ENCODE assay signal across 8 cellular contexts in genomic region chr19:34772697-34773554, GRCh38. TPM values are rescaled to one million over a fixed set of nuclear protein-coding genes. Genes with fewer than 3 reads are reported as not detected.
A peak's percentile ranks its signal among the peaks of the same experiment; 100 is the strongest.
DNase-seq lines count a peak whose midpoint lies in the region; ATAC-seq and TF ChIP-seq lines count a peak whose summit lies in the region.

TSS of gene ZNF599 (minus strand) at chr19:34773215. CDS start at chr19:34772841, 374 bp downstream.

- no peak for TF ChIP-seq CTCF in AG04450 (IDR thresholded peaks at IDR 0.05; ENCODE audit: low read depth, low read length)

- peaks cover 12% of the 10 kb centered on the region for H3K9me3 ChIP-seq in AG04450 (ENCODE audit: control insufficient read depth, insufficient read depth, low read length)

- peak within 1 kb of the TSS; percentile 89 for H3K4me3 ChIP-seq in AG04450 (ENCODE audit: low read depth, low read length)

- no peaks in the 10 kb centered on the region for H3K27me3 ChIP-seq in AG04450 (ENCODE audit: control insufficient read depth, insufficient read depth, low read length)

- peak within 1 kb of the TSS; percentile 78 for H3K27ac ChIP-seq in AG04450 (ENCODE audit: low read depth, low read length)

- POLR2A ChIA-PET in AG04450 (lab: Yijun Ruan, JAX) = interaction anchor here (0.8 to 1.2 kb wide), 3 partner anchors 39 to 154 kb away, joined by 3 to 5 read pairs (median 3); partner anchors contain the start of genes SCGB2B2, ZNF181, ZNF30 and ZNF302

- DNase-seq in AG04450 (ENCODE audit: low read depth, low spot score) = peak; percentile 77
- DNase-seq in NCI-H2196 (lab: John Stamatoyannopoulos, UW; ENCODE audit: unreplicated experiment) = peak; percentile 93
- DNase-seq in activated CD4-positive, alpha-beta T cell treated with anti-CD3 and anti-CD28 coated beads for 4 hours = peak; percentile 86 to 88
- DNase-seq in dedifferentiated amniotic fluid mesenchymal stem cell (ENCODE audit: extremely low spot score) = peak; percentile 87
- DNase-seq in left kidney (ENCODE audit: low read depth, low spot score) = peak; percentile 98
- peak; percentile 89 for DNase-seq in stimulated activated CD4-positive, alpha-beta T cell treated with anti-CD3 and anti-CD28 coated beads, Interleukin-1b, Interleukin-23, amount 100 ng/mL, for 48 hours

- CTCF ChIA-PET in AG04450 (lab: Charles Lee) = interaction anchor here (2.5 kb wide), 1 partner anchor 60 kb away, joined by 9 read pairs; no protein-coding TSS in a partner anchor

- ATAC-seq in GM18868 (IDR thresholded peaks at IDR 0.05; ENCODE audit: unreplicated experiment) = peak; percentile 99
- ATAC-seq in HG03103 (IDR thresholded peaks at IDR 0.05; ENCODE audit: low read depth, unreplicated experiment) = peak; percentile 95

RNA-seq across cellular contexts. Expression of gene ZNF599, which starts in this region (rescaled TPM):
- 8.6 and 9.1 TPM in 2 replicates for polyA plus RNA-seq in AG04450 (2011; rRNA removed)
- polyA minus RNA-seq in AG04450 (2011; rRNA and poly(A)+ RNA removed) = 5.4 and 6.4 TPM in 2 replicates

Comparison
In these comparisons a context has a peak if more than half of its experiments do, and no peak if none do; other contexts are left out.
1. Peak in every context shown above with its lines: DNase-seq, ATAC-seq, H3K4me3 ChIP-seq and H3K27ac ChIP-seq.